In the genomic region with DNA sequence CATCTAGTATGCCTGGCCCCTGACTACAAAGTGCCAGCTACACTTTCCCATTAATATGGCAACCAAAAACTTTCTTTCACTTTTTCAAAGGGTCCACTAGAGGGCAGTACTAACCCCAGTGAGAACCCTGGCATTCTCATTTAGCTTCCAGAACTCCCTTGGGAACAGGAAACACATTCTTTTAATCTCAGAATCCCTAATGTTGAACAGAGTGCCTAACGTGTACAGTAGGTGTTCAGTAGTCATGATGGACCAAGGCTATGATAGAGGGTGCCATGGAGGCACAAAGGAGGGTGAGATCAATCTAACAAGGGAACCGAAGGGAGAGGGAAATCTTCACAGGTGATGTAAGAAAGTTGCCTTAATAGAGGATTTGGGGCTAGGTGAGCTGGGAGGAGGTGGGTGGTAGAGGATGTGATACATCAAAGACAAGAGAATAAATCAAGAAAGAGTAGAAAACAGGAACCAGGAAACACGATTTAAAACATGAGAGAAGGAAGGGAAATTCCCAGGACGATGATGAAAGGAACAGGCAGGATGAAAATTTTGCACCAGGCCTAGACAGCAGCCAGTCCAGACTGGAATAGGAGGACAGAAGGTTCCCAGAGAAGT, we compare ENCODE assay signal across 8 cellular contexts. TPM values are rescaled to one million over a fixed set of nuclear protein-coding genes. Genes with fewer than 3 reads are reported as not detected.
DNase-seq lines count a peak whose midpoint lies in the region; ATAC-seq and TF ChIP-seq lines count a peak whose summit lies in the region.

No MANE protein-coding gene starts in this region.

- intact Hi-C loops in activated CD4-positive, alpha-beta T cell treated with anti-CD3 and anti-CD28 coated beads for 36 hours (cut with DNase I, micrococcal nuclease): loop anchor here in 1 of 2 experiments (2.0 to 5.0 kb wide), 2 partner anchors 32 to 51 kb away; a partner anchor contains a TSS

- peak; percentile 30 for ATAC-seq in activated CD4-positive, alpha-beta T cell treated with anti-CD3 and anti-CD28 coated beads for 36 hours
- ATAC-seq in GM21360 (IDR thresholded peaks at IDR 0.05; ENCODE audit: unreplicated experiment): no peak

- DNase-seq in activated CD4-positive, alpha-beta T cell treated with anti-CD3 and anti-CD28 coated beads for 36 hours: peak; percentile 27
- no peak for DNase-seq in activated CD4-positive, alpha-beta T cell treated with anti-CD3 and anti-CD28 coated beads, Interleukin-2, amount 50 U/mL, for 1 hour
- peak; percentile 77 for DNase-seq in RKO (ENCODE audit: low spot score)
- DNase-seq in effector memory CD4-positive, alpha-beta T cell: no peak
- DNase-seq in mesothelial cell of epicardium (ENCODE audit: low spot score in 2 of 2, unreplicated experiment in 2 of 2): no peak
- DNase-seq in stimulated activated CD4-positive, alpha-beta T cell treated with anti-CD3 and anti-CD28 coated beads, Interleukin-2, amount 100 ng/mL, for 48 hours: no peak

- no peaks in the 10 kb centered on the region for H3K27me3 ChIP-seq in effector memory CD4-positive, alpha-beta T cell (replicated peaks; ENCODE audit: control insufficient read depth, insufficient read depth, low read length, poor library complexity, severe bottlenecking)

- no peaks in the 10 kb centered on the region for H3K9me3 Mint-ChIP-seq in activated CD4-positive, alpha-beta T cell treated with anti-CD3 and anti-CD28 coated beads for 36 hours (ENCODE audit: low read depth)
- H3K9me3 Mint-ChIP-seq in mesothelial cell of epicardium: peaks cover 7% of the 10 kb centered on the region

- TF ChIP-seq RAD21 in Ishikawa (IDR thresholded peaks at IDR 0.05; ENCODE audit: low read depth): peak; percentile 55

- H3K4me1 Mint-ChIP-seq in activated CD4-positive, alpha-beta T cell treated with anti-CD3 and anti-CD28 coated beads for 36 hours: peaks cover 71% of the 10 kb centered on the region
- peaks cover 15% of the 10 kb centered on the region for H3K4me1 Mint-ChIP-seq in mesothelial cell of epicardium

- peak overlapping the region; percentile 49 for H3K27ac ChIP-seq in effector memory CD4-positive, alpha-beta T cell (ENCODE audit: insufficient read depth, low read length, poor library complexity, severe bottlenecking)

- POLR2A ChIA-PET in activated CD4-positive, alpha-beta T cell treated with anti-CD3 and anti-CD28 coated beads for 36 hours (lab: Charles Lee): interaction anchor here (0.6 kb wide), 1 partner anchor 57 kb away, joined by 3 read pairs; no protein-coding TSS in a partner anchor

- no peak for TF ChIP-seq EP300 in Ishikawa (IDR thresholded peaks at IDR 0.05; ENCODE audit: borderline replicate concordance)

- TF ChIP-seq CTCF in mesothelial cell of epicardium (IDR thresholded peaks at IDR 0.05; ENCODE audit: unreplicated experiment): peak; percentile 59

- CTCF ChIA-PET in activated CD4-positive, alpha-beta T cell treated with anti-CD3 and anti-CD28 coated beads for 36 hours (lab: Charles Lee): interaction anchor here (0.6 to 4.2 kb wide), 28 partner anchors 9 to 272 kb away, joined by 3 to 22 read pairs (median 6); a partner anchor contains a TSS

- no peaks in the 10 kb centered on the region for H3K9me3 ChIP-seq in effector memory CD4-positive, alpha-beta T cell (ENCODE audit: control insufficient read depth, low read length)

- H3K27ac Mint-ChIP-seq in activated CD4-positive, alpha-beta T cell treated with anti-CD3 and anti-CD28 coated beads for 36 hours: peak overlapping the region; percentile 40
- H3K27ac Mint-ChIP-seq in mesothelial cell of epicardium: peak overlapping the region; percentile 85

- H3K4me1 ChIP-seq in effector memory CD4-positive, alpha-beta T cell (ENCODE audit: control insufficient read depth, insufficient read depth, low read length, poor library complexity, severe bottlenecking): peaks cover 24% of the 10 kb centered on the region

- peak overlapping the region; percentile 20 for H3K4me3 Mint-ChIP-seq in activated CD4-positive, alpha-beta T cell treated with anti-CD3 and anti-CD28 coated beads for 36 hours
- H3K4me3 Mint-ChIP-seq in mesothelial cell of epicardium: no peak overlapping the region

- H3K27me3 Mint-ChIP-seq in activated CD4-positive, alpha-beta T cell treated with anti-CD3 and anti-CD28 coated beads for 36 hours: no peaks in the 10 kb centered on the region
- no peaks in the 10 kb centered on the region for H3K27me3 Mint-ChIP-seq in mesothelial cell of epicardium (ENCODE audit: low read depth)

- no peak overlapping the region for H3K4me3 ChIP-seq in effector memory CD4-positive, alpha-beta T cell (ENCODE audit: insufficient read depth, low read depth, low read length, poor library complexity, severe bottlenecking)

- no peaks in the 10 kb centered on the region for H3K36me3 ChIP-seq in effector memory CD4-positive, alpha-beta T cell (ENCODE audit: control insufficient read depth, insufficient read depth, low read length)

- peaks cover 3% of the 10 kb centered on the region for H3K36me3 Mint-ChIP-seq in activated CD4-positive, alpha-beta T cell treated with anti-CD3 and anti-CD28 coated beads for 36 hours (ENCODE audit: low read depth)
- peaks cover 19% of the 10 kb centered on the region for H3K36me3 Mint-ChIP-seq in mesothelial cell of epicardium

TF ChIP-seq in Ishikawa, 13 proteins besides CTCF, POLR2A, EP300 and RAD21:
- TF ChIP-seq TAF1 (IDR thresholded peaks at IDR 0.05; ENCODE audit: low read depth): no peak
- 0 out of 2 replicates have a peak, but pooled peaks have one; percentile 7 for TF ChIP-seq TEAD4 (IDR thresholded peaks at IDR 0.05)
- TF ChIP-seq, protein P1, sequence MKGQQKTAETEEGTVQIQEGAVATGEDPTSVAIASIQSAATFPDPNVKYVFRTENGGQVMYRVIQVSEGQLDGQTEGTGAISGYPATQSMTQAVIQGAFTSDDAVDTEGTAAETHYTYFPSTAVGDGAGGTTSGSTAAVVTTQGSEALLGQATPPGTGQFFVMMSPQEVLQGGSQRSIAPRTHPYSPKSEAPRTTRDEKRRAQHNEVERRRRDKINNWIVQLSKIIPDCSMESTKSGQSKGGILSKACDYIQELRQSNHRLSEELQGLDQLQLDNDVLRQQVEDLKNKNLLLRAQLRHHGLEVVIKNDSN (IDR thresholded peaks at IDR 0.05): no peak
- no peak for TF ChIP-seq NFIC (IDR thresholded peaks at IDR 0.05)
- no peak for TF ChIP-seq ZBTB7A (IDR thresholded peaks at IDR 0.05; ENCODE audit: low read depth)
- TF ChIP-seq CEBPB (IDR thresholded peaks at IDR 0.05): no peak

RNA-seq across cellular contexts. Expression of a gene that starts 41.5 kb away (rescaled TPM):
- total RNA-seq in activated CD4-positive, alpha-beta T cell treated with anti-CD3 and anti-CD28 coated beads for 36 hours: 10 to 100 TPM; 39.2 to 40.9 TPM
- 26.1 to 29.0 TPM (median 26.6 TPM) in 3 replicates for total RNA-seq in mesothelial cell of epicardium

RNA-seq across cellular contexts. Expression of a gene that starts 41.7 kb away (rescaled TPM):
- total RNA-seq in activated CD4-positive, alpha-beta T cell treated with anti-CD3 and anti-CD28 coated beads for 36 hours: 10 to 100 TPM; 13.8 to 15.2 TPM
- total RNA-seq in mesothelial cell of epicardium: 11.3 to 15.1 TPM (median 14.3 TPM) in 3 replicates

RNA-seq across cellular contexts. Expression of a gene that starts 50.4 kb away (rescaled TPM):
- 100 to 1,000 TPM; 129 to 149 TPM for total RNA-seq in activated CD4-positive, alpha-beta T cell treated with anti-CD3 and anti-CD28 coated beads for 36 hours
- total RNA-seq in mesothelial cell of epicardium: 0.84 to 1.0 TPM (median 1.0 TPM) in 3 replicates

Comparison
In these comparisons a context has a peak if more than half of its experiments do, and no peak if none do; other contexts are left out.
1. DNase-seq: peak in activated CD4-positive, alpha-beta T cell treated with anti-CD3 and anti-CD28 coated beads for 36 hours (single experiment) and RKO (single experiment); none in activated CD4-positive, alpha-beta T cell treated with anti-CD3 and anti-CD28 coated beads, Interleukin-2, amount 50 U/mL, for 1 hour (single experiment), effector memory CD4-positive, alpha-beta T cell (0 of 3), mesothelial cell of epicardium (0 of 2) and stimulated activated CD4-positive, alpha-beta T cell treated with anti-CD3 and anti-CD28 coated beads, Interleukin-2, amount 100 ng/mL, for 48 hours (0 of 2).
2. RNA of a gene that starts 50.4 kb away (total RNA-seq): 129 to 149 TPM in activated CD4-positive, alpha-beta T cell treated with anti-CD3 and anti-CD28 coated beads for 36 hours; 0.84 to 1.0 TPM in mesothelial cell of epicardium; every median in the first group is over 10 times any median in the second.